ENCODE assay signal across 10 cellular contexts in the genomic region with DNA sequence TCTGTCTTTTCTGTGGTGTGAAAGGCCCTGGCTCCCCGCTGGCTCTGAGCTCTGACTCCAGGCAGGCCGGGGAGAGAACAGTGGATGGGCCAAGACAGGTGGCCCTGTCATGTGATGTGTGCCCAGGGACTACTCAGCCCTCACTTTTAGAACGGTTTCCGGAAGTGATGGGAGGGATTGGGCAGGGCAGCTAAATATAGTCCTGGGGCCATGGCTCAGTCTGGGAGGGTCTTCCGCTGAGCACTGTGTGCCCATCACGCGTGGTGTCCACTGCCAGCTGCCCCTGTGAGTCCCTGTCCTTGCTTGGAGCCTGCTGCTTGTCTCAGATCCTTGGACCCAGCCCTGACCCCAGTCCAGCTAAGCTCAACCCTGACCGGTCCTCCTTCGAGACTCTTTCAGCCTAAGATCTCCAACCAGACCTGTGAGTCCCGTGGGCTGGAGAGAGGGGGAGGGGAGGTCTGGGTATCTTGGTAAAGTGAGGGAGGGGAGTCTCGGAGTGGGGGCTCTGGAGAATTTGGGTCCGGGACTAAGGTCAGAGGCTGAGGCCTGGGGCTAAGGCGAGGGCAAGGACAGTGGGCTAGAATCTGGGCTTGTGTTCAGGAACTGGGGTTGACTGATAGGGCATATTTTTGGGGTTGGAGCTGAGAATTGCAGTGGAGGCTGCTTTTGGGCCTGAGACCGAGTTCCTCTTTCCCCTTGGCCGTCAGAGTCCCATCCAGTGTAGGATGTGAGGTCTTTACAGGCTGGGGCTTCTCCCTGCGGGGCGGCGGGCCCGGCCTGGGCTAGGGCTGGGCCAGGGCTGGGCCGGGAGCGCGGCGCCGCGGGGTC. TPM values are rescaled to one million over a fixed set of nuclear protein-coding genes. Genes with fewer than 3 reads are reported as not detected.
DNase-seq lines count a peak whose midpoint lies in the region; TF ChIP-seq lines count a peak whose summit lies in the region.
"Had no signal": no experiment of that assay in that cellular context is flagged by ENCODE, and none has a peak within 500 bp of the region (broad histone marks: within the 10 kb centered on the region; RNA-seq: fewer than 3 reads in every experiment).

A gene with protein sequence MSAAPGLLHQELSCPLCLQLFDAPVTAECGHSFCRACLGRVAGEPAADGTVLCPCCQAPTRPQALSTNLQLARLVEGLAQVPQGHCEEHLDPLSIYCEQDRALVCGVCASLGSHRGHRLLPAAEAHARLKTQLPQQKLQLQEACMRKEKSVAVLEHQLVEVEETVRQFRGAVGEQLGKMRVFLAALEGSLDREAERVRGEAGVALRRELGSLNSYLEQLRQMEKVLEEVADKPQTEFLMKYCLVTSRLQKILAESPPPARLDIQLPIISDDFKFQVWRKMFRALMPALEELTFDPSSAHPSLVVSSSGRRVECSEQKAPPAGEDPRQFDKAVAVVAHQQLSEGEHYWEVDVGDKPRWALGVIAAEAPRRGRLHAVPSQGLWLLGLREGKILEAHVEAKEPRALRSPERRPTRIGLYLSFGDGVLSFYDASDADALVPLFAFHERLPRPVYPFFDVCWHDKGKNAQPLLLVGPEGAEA (plus strand): TSS at position 243 of the 828 bp plus-strand sequence. CDS start 620 bp downstream, outside the sequence.

- H3K27ac ChIP-seq in esophagus muscularis mucosa (replicated peaks in 1 of 4) (no peak within 1 kb of the TSS), osteoblast (ENCODE audit: low read depth, low read length) (no peak within 1 kb of the TSS)

- H3K4me3 ChIP-seq in esophagus muscularis mucosa (peak within 1 kb of the TSS; percentile 45 to 62 (median 50)), osteoblast (ENCODE audit: insufficient read depth, low read length) (peak within 1 kb of the TSS; percentile 60)

- H3K36me3 ChIP-seq in esophagus muscularis mucosa = no peaks in the 10 kb centered on the region
- H3K36me3 ChIP-seq in osteoblast (ENCODE audit: insufficient read depth, low read length) = no peaks in the 10 kb centered on the region

- peak; percentile 49 for DNase-seq in CD1c-positive myeloid dendritic cell (ENCODE audit: extremely low spot score)
- peak; percentile 15 for DNase-seq in NCI-H510A treated with DMSO at 0.1 percent for 48 hours (lab: John Stamatoyannopoulos, UW)
- no peak for DNase-seq in esophagus muscularis mucosa (ENCODE audit: extremely low spot score)
- DNase-seq in osteoblast (ENCODE audit: insufficient read length, low spot score, missing footprints) = peak; percentile 91
- DNase-seq in iPS-NIHi7 (ENCODE audit: extremely low spot score) = no peak
- DNase-seq in NCI-H187 treated with DMSO at 0.1 percent for 48 hours (lab: John Stamatoyannopoulos, UW) = no peak
- DNase-seq in NCI-H748 treated with DMSO at 0.1 percent for 48 hours (lab: John Stamatoyannopoulos, UW) = no peak
- DNase-seq in NCI-H2196 treated with DMSO at 0.1 percent for 48 hours (lab: John Stamatoyannopoulos, UW; ENCODE audit: unreplicated experiment) = no peak
- DNase-seq: OCI-M1 had no signal

- H4K20me1 ChIP-seq in osteoblast (ENCODE audit: insufficient read depth, low read length) = no peaks in the 10 kb centered on the region

- intact Hi-C loops in esophagus muscularis mucosa (cut with DNase I) = no loop called here

- no peaks in the 10 kb centered on the region for H3K9me3 ChIP-seq in esophagus muscularis mucosa
- H3K9me3 ChIP-seq in osteoblast (ENCODE audit: low read depth, low read length) = no peaks in the 10 kb centered on the region

- WGBS in esophagus muscularis mucosa = 73% methylated on average over 17 of the region's 25 CpGs

- TF ChIP-seq POLR2A in esophagus muscularis mucosa (IDR thresholded peaks at IDR 0.05; ENCODE audit: low read depth) = peak; percentile 41

- H3K4me1 ChIP-seq in esophagus muscularis mucosa = peaks cover 25 to 29% (median 28%) of the 10 kb centered on the region in 4 donors
- peaks cover 3% of the 10 kb centered on the region for H3K4me1 ChIP-seq in osteoblast (ENCODE audit: insufficient read depth, low read length)

- no peak within 1 kb of the TSS for H2AFZ ChIP-seq in osteoblast (ENCODE audit: low read length)

- TF ChIP-seq CTCF in esophagus muscularis mucosa (IDR thresholded peaks at IDR 0.05) (no peak), osteoblast (IDR thresholded peaks at IDR 0.05; ENCODE audit: extremely low read depth, low read depth, low read length) (no peak)

- TF ChIP-seq EP300 in esophagus muscularis mucosa (IDR thresholded peaks at IDR 0.05) = no peak

- no peaks in the 10 kb centered on the region for H3K79me2 ChIP-seq in osteoblast (ENCODE audit: insufficient read depth, low read length)

- H3K27me3 ChIP-seq in esophagus muscularis mucosa (peaks cover 0 to 68% (median 38%) of the 10 kb centered on the region in 4 donors), osteoblast (ENCODE audit: insufficient read depth, low read length) (peaks cover 51% of the 10 kb centered on the region)

- peak within 1 kb of the TSS; percentile 61 for H3K4me2 ChIP-seq in osteoblast (ENCODE audit: insufficient read depth, low read length)

RNA-seq across cellular contexts. Expression of the gene that starts here (rescaled TPM):
- total RNA-seq in esophagus muscularis mucosa (under 1 TPM in 2 of 4 donors, not detected in 2; under 0.01 to 0.84 TPM), osteoblast (not detected in 2 replicates)
- total RNA-seq: renal cortical epithelial cell had no signal

Comparison
In these comparisons a context has a peak if more than half of its experiments do, and no peak if none do; other contexts are left out.
1. Peak in DNase-seq, H3K4me3 ChIP-seq and H3K4me2 ChIP-seq in osteoblast; RNA of the gene not detected or under 1 TPM.
2. DNase-seq: peak in CD1c-positive myeloid dendritic cell (single experiment) and NCI-H510A treated with DMSO at 0.1 percent for 48 hours (single experiment); none in esophagus muscularis mucosa (single experiment), iPS-NIHi7 (single experiment), NCI-H187 treated with DMSO at 0.1 percent for 48 hours (single experiment), NCI-H748 treated with DMSO at 0.1 percent for 48 hours (single experiment) and NCI-H2196 treated with DMSO at 0.1 percent for 48 hours (single experiment).